In the genomic region with DNA sequence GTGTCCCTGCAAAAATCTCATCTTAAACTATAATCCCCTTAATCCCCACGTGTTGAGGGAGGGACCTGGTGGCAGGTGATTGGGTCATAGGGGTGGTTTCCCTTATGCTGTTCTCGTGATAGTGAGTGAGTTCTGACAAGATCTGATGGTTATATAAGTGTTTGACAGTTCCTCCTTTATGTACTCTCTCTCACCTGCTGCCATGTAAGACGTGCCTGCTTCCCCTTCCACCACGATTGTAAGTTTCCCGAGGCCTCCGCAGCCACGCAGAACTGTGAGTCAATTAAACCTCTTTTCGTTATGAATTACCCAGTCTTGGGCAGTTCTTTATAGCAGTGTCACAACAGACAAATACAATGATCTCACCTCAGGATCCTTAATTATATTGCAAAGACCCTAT, we compare ENCODE assay signal across 24 cellular contexts. TPM values are rescaled to one million over a fixed set of nuclear protein-coding genes. Genes with fewer than 3 reads are reported as not detected.
"Had no signal": no experiment of that assay in that cellular context is flagged by ENCODE, and none has a peak within 500 bp of the region (broad histone marks: within the 10 kb centered on the region; RNA-seq: fewer than 3 reads in every experiment).

No MANE protein-coding gene starts in this region.

- H3K36me3 ChIP-seq: heart right ventricle, left ventricle myocardium inferior, pancreas, prostate gland, suprapubic skin, thoracic aorta, tibial artery, upper lobe of right lung had no signal

- H3K9me3 ChIP-seq: heart right ventricle, left ventricle myocardium inferior, pancreas, prostate gland, suprapubic skin, thoracic aorta, tibial artery, upper lobe of right lung had no signal

- H2AFZ ChIP-seq: hepatocyte had no signal

- DNase-seq: heart right ventricle; islet precursor cell; left ventricle myocardium inferior; mesenchymal stem cell; naive B cell; natural killer cell; nucleus accumbens; pancreas; retina; right cardiac atrium; stimulated activated CD4-positive, alpha-beta T cell treated with anti-CD3 and anti-CD28 coated beads, Interleukin-4, amount 100 ng/mL, for 24 hours; stimulated activated naive CD4-positive, alpha-beta T cell; tibial artery; trophoblast cell; upper lobe of right lung had no signal

- ATAC-seq: heart right ventricle; natural killer cell; pancreas; right cardiac atrium; sciatic nerve; stimulated activated effector memory CD8-positive, alpha-beta T cell treated with anti-CD3 and anti-CD28 coated beads, Interleukin-12 subunit alpha, Interleukin-12 subunit beta, amount 100 ng/mL, for 72 hours; upper lobe of right lung had no signal

- H3K4me1 ChIP-seq: pancreas, prostate gland, tibial artery, upper lobe of right lung had no signal

- H3K27ac Mint-ChIP-seq: natural killer cell; stimulated activated effector memory CD8-positive, alpha-beta T cell treated with anti-CD3 and anti-CD28 coated beads, Interleukin-12 subunit alpha, Interleukin-12 subunit beta, amount 100 ng/mL, for 72 hours; stimulated activated naive CD8-positive, alpha-beta T cell treated with anti-CD3 and anti-CD28 coated beads, Interleukin-15, Interleukin-2, amounts not matched to agents 100 ng/mL and 50 ng/mL, for 24 hours had no signal

- H3K79me2 ChIP-seq: hepatocyte had no signal

- H3K27ac ChIP-seq: heart right ventricle, hepatocyte, left ventricle myocardium inferior, pancreas, prostate gland, skin epidermis, suprapubic skin, thoracic aorta, tibial artery, upper lobe of right lung had no signal

- H3K9me3 Mint-ChIP-seq: natural killer cell; stimulated activated effector memory CD8-positive, alpha-beta T cell treated with anti-CD3 and anti-CD28 coated beads, Interleukin-12 subunit alpha, Interleukin-12 subunit beta, amount 100 ng/mL, for 72 hours; stimulated activated naive CD8-positive, alpha-beta T cell treated with anti-CD3 and anti-CD28 coated beads, Interleukin-15, Interleukin-2, amounts not matched to agents 100 ng/mL and 50 ng/mL, for 24 hours had no signal

- H3K4me2 ChIP-seq: hepatocyte had no signal

- H3K4me3 ChIP-seq: heart right ventricle, hepatocyte, left ventricle myocardium inferior, pancreas, prostate gland, skin epidermis, suprapubic skin, thoracic aorta, tibial artery, upper lobe of right lung had no signal

- H3K4me3 Mint-ChIP-seq: naive B cell; natural killer cell; stimulated activated effector memory CD8-positive, alpha-beta T cell treated with anti-CD3 and anti-CD28 coated beads, Interleukin-12 subunit alpha, Interleukin-12 subunit beta, amount 100 ng/mL, for 72 hours; stimulated activated naive CD8-positive, alpha-beta T cell treated with anti-CD3 and anti-CD28 coated beads, Interleukin-15, Interleukin-2, amounts not matched to agents 100 ng/mL and 50 ng/mL, for 24 hours had no signal

- H3K27me3 Mint-ChIP-seq: naive B cell; stimulated activated naive CD8-positive, alpha-beta T cell treated with anti-CD3 and anti-CD28 coated beads, Interleukin-15, Interleukin-2, amounts not matched to agents 100 ng/mL and 50 ng/mL, for 24 hours had no signal

- FAIRE-seq: pancreas, urothelium cell line had no signal

- H3K36me3 Mint-ChIP-seq: naive B cell; natural killer cell; stimulated activated effector memory CD8-positive, alpha-beta T cell treated with anti-CD3 and anti-CD28 coated beads, Interleukin-12 subunit alpha, Interleukin-12 subunit beta, amount 100 ng/mL, for 72 hours had no signal

- H3K4me1 Mint-ChIP-seq: stimulated activated effector memory CD8-positive, alpha-beta T cell treated with anti-CD3 and anti-CD28 coated beads, Interleukin-12 subunit alpha, Interleukin-12 subunit beta, amount 100 ng/mL, for 72 hours had no signal

- H3K27me3 ChIP-seq: hepatocyte, pancreas, suprapubic skin, tibial artery, upper lobe of right lung had no signal

RNA-seq across cellular contexts. Expression of gene MAP1LC3B2, which starts 45.2 kb away (rescaled TPM):
- total RNA-seq: hepatocyte, upper lobe of right lung had no signal
